In the genomic region with DNA sequence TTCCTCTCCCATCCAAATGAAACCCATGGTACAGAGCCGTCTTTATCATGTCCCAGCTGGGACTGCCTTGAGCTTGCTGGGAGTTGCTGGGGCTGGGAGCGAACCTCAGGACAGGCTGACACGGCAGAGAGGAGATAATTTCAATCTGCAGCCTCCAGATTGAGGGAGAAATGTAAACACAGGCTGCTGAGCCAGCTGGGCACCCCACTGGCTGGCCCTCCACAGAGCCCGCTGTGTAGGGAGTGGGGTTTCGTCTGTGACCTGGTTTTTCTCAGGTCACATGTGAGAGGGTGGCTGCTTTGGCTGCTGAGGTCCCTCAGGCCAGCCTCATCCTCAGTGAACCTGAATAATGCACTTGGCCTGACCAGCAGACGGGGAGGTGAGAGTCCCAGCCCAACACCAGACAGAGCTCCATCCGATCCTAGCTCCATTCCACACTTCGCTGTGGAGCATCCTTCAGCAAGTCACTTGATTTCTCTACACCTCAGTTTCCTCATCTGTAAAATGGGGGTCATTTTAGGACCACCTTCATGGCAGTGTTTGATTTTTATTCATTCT, we compare ENCODE assay signal across 24 cellular contexts.
"Had no signal": no experiment of that assay in that cellular context is flagged by ENCODE, and none has a peak within 500 bp of the region (broad histone marks: within the 10 kb centered on the region; RNA-seq: fewer than 3 reads in every experiment).

No MANE protein-coding gene starts in this region.

- H3K9me3 Mint-ChIP-seq: dendritic cell treated with granulocyte-macrophage colony-stimulating factor and Interleukin-4, amounts not matched to agents 40 ng/mL and 50 ng/mL, for 4 days; effector memory CD8-positive, alpha-beta T cell; immature natural killer cell had no signal

- ATAC-seq: effector memory CD8-positive, alpha-beta T cell; gastroesophageal sphincter; left colon; left ventricle myocardium superior; right cardiac atrium had no signal

- H3K27ac Mint-ChIP-seq: dendritic cell treated with granulocyte-macrophage colony-stimulating factor and Interleukin-4, amounts not matched to agents 40 ng/mL and 50 ng/mL, for 4 days; effector memory CD8-positive, alpha-beta T cell; immature natural killer cell; nephron had no signal

- H3K4me1 Mint-ChIP-seq: immature natural killer cell had no signal

- H3K36me3 ChIP-seq: esophagus squamous epithelium, gastroesophageal sphincter, stomach, thoracic aorta, transverse colon had no signal

- H3K27me3 ChIP-seq: esophagus squamous epithelium, gastroesophageal sphincter, transverse colon had no signal

- DNase-seq: effector memory CD8-positive, alpha-beta T cell; esophagus squamous epithelium; foreskin fibroblast; glutamatergic neuron; immature natural killer cell; left colon; left ventricle myocardium superior; mesenchymal stem cell; midbrain; occipital lobe; right cardiac atrium; small intestine; stimulated activated CD4-positive, alpha-beta T cell treated with anti-CD3 and anti-CD28 coated beads, Interleukin-12 subunit alpha, Interleukin-12 subunit beta, amount 100 ng/mL, for 4 hours; stimulated activated naive CD4-positive, alpha-beta T cell; stomach; substantia nigra; transverse colon had no signal

- H3K4me1 ChIP-seq: transverse colon had no signal

- H3K36me3 Mint-ChIP-seq: immature natural killer cell had no signal

- H3K9me3 ChIP-seq: esophagus squamous epithelium, gastroesophageal sphincter, thoracic aorta, transverse colon had no signal

- H3K27ac ChIP-seq: epithelial cell of prostate, esophagus squamous epithelium, gastroesophageal sphincter, parathyroid adenoma, stomach, thoracic aorta, transverse colon had no signal

- H3K4me3 Mint-ChIP-seq: dendritic cell treated with granulocyte-macrophage colony-stimulating factor and Interleukin-4, amounts not matched to agents 40 ng/mL and 50 ng/mL, for 4 days; effector memory CD8-positive, alpha-beta T cell; immature natural killer cell; nephron had no signal

- H3K27me3 Mint-ChIP-seq: dendritic cell treated with granulocyte-macrophage colony-stimulating factor and Interleukin-4, amounts not matched to agents 40 ng/mL and 50 ng/mL, for 4 days had no signal

- H3K4me3 ChIP-seq: esophagus squamous epithelium, gastroesophageal sphincter, lung, stomach, thoracic aorta, transverse colon had no signal
